In genomic region chr1:205271277-205271676, GRCh38 we compare ENCODE assay signal across 13 cellular contexts. TPM values are rescaled to one million over a fixed set of nuclear protein-coding genes. Genes with fewer than 3 reads are reported as not detected.
DNase-seq lines count a peak whose midpoint lies in the region; ATAC-seq, FAIRE-seq and TF ChIP-seq lines count a peak whose summit lies in the region.
"Had no signal": no experiment of that assay in that cellular context is flagged by ENCODE, and none has a peak within 500 bp of the region (broad histone marks: within the 10 kb centered on the region; RNA-seq: fewer than 3 reads in every experiment).

No MANE protein-coding gene starts in this region.

- peak overlapping the region; percentile 6 for H3K9ac ChIP-seq in NT2/D1 (ENCODE audit: insufficient read length, low read depth)
- H3K9ac ChIP-seq in endothelial cell of umbilical vein (replicated peaks; ENCODE audit: extremely low read depth, insufficient read depth, low read length), result no peak overlapping the region
- H3K9ac ChIP-seq in mesendoderm (ENCODE audit: low read length), result no peak overlapping the region

- POLR2A ChIA-PET in endothelial cell of umbilical vein (lab: Charles Lee), result no interaction called here

- H4K20me1 ChIP-seq in endothelial cell of umbilical vein (replicated peaks; ENCODE audit: control insufficient read depth, extremely low read depth, insufficient read depth, low read length), result no peaks in the 10 kb centered on the region

- no peak overlapping the region for H3K4ac ChIP-seq in mesendoderm (ENCODE audit: low read depth, low read length)

- no peak overlapping the region for H3K4me3 ChIP-seq in BE2C (ENCODE audit: low read depth, low read length)
- H3K4me3 ChIP-seq in NT2/D1 (ENCODE audit: insufficient read length, low read depth), result no peak overlapping the region
- H3K4me3 ChIP-seq in endothelial cell of umbilical vein (replicated peaks in 1 of 3; ENCODE audit: insufficient read depth in 1 of 3, low read depth in 1 of 3, low read length in 3 of 3), result no peak overlapping the region
- H3K4me3 ChIP-seq in mesendoderm (ENCODE audit: low read length), result no peak overlapping the region
- no peak overlapping the region for H3K4me3 ChIP-seq in stomach
- H3K4me3 ChIP-seq in gastroesophageal sphincter, result no peak overlapping the region
- H3K4me3 ChIP-seq: Peyer's patch had no signal

- H2AFZ ChIP-seq in endothelial cell of umbilical vein (ENCODE audit: low read depth, low read length), result no peak overlapping the region

- peak; percentile 70 for FAIRE-seq in endothelial cell of umbilical vein (lab: Jason Lieb, UNC)
- FAIRE-seq in GM12891 (lab: Jason Lieb, UNC), result no peak

- TF ChIP-seq CTCF in BE2C (IDR thresholded peaks at IDR 0.05; ENCODE audit: low read depth, low read length), result peak; percentile 21; the same call in 1 of the 2 replicates
- TF ChIP-seq CTCF in endothelial cell of umbilical vein (IDR thresholded peaks at IDR 0.05; ENCODE audit: extremely low read depth in 1 of 2, insufficient read depth in 1 of 2, low read depth in 1 of 2, low read length in 2 of 2), result peak in 1 of 2 donors; percentile 38
- TF ChIP-seq CTCF in stomach (IDR thresholded peaks at IDR 0.05), result no peak
- TF ChIP-seq CTCF in gastroesophageal sphincter (IDR thresholded peaks at IDR 0.05), result no peak
- TF ChIP-seq CTCF in Calu3 (IDR thresholded peaks at IDR 0.05; ENCODE audit: unreplicated experiment), result no peak

- ATAC-seq in gastroesophageal sphincter, result no peak

- no peaks in the 10 kb centered on the region for H3K36me3 Mint-ChIP-seq in Calu3 (ENCODE audit: insufficient read depth, unreplicated experiment)

- H2BK5ac ChIP-seq in mesendoderm (ENCODE audit: low read length), result no peak overlapping the region

- no peaks in the 10 kb centered on the region for H3K27me3 ChIP-seq in BE2C
- no peaks in the 10 kb centered on the region for H3K27me3 ChIP-seq in NT2/D1 (ENCODE audit: insufficient read depth, insufficient read length)
- H3K27me3 ChIP-seq in endothelial cell of umbilical vein (ENCODE audit: control insufficient read depth in 2 of 2, insufficient read depth in 2 of 2, low read length in 2 of 2), result no peaks in the 10 kb centered on the region
- no peaks in the 10 kb centered on the region for H3K27me3 ChIP-seq in mesendoderm (ENCODE audit: insufficient read depth, low read length, poor library complexity)
- no peaks in the 10 kb centered on the region for H3K27me3 ChIP-seq in stomach
- no peaks in the 10 kb centered on the region for H3K27me3 ChIP-seq in gastroesophageal sphincter
- H3K27me3 ChIP-seq: Peyer's patch had no signal

- H3K18ac ChIP-seq in mesendoderm (ENCODE audit: low read length), result no peak overlapping the region

- peaks cover 65% of the 10 kb centered on the region for H3K27me3 Mint-ChIP-seq in Calu3 (ENCODE audit: unreplicated experiment)
- H3K27me3 Mint-ChIP-seq: activated B cell treated with CpG ODN at 0.5 μM for 24 hours; central memory CD8-positive, alpha-beta T cell; stimulated activated naive CD8-positive, alpha-beta T cell treated with anti-CD3 and anti-CD28 coated beads, Interleukin-15, Interleukin-2, amounts not matched to agents 100 ng/mL and 50 ng/mL, for 24 hours had no signal

- DNase-seq in BE2C (no peak), NT2/D1 (ENCODE audit: low read depth, low spot score) (no peak), endothelial cell of umbilical vein (ENCODE audit: low read depth, low spot score) (peak; percentile 24), mesendoderm (peak; percentile 47), stomach (no peak), GM12891 (ENCODE audit: insufficient read length, low spot score) (no peak), Calu3 (no peak)
- DNase-seq: activated B cell treated with CpG ODN at 0.5 μM for 24 hours; Peyer's patch; stimulated activated CD4-positive, alpha-beta T cell treated with anti-CD3 and anti-CD28 coated beads, Interleukin-15, amount 100 ng/mL, for 24 hours had no signal

- BruUV-seq in endothelial cell of umbilical vein (replicated peaks; lab: Mats Ljungman, UMichigan), result no TSS peak
- no TSS peak for BruUV-seq in Calu3 (replicated peaks; lab: Mats Ljungman, UMichigan)

- H3K79me2 ChIP-seq in endothelial cell of umbilical vein (ENCODE audit: control insufficient read depth, insufficient read depth, low read length) (no peaks in the 10 kb centered on the region), mesendoderm (ENCODE audit: control insufficient read depth, insufficient read depth, low read length) (no peaks in the 10 kb centered on the region)

- no peaks in the 10 kb centered on the region for H3K9me3 ChIP-seq in BE2C
- H3K9me3 ChIP-seq in NT2/D1 (ENCODE audit: insufficient read depth, low read length), result no peaks in the 10 kb centered on the region
- no peaks in the 10 kb centered on the region for H3K9me3 ChIP-seq in endothelial cell of umbilical vein (replicated peaks; ENCODE audit: control insufficient read depth, insufficient read depth, low read length)
- H3K9me3 ChIP-seq in stomach, result no peaks in the 10 kb centered on the region
- no peaks in the 10 kb centered on the region for H3K9me3 ChIP-seq in gastroesophageal sphincter
- H3K9me3 ChIP-seq: Peyer's patch had no signal

- H3K9me3 Mint-ChIP-seq in Calu3 (ENCODE audit: low read depth, unreplicated experiment), result no peaks in the 10 kb centered on the region
- H3K9me3 Mint-ChIP-seq: activated B cell treated with CpG ODN at 0.5 μM for 24 hours; central memory CD8-positive, alpha-beta T cell; stimulated activated naive CD8-positive, alpha-beta T cell treated with anti-CD3 and anti-CD28 coated beads, Interleukin-15, Interleukin-2, amounts not matched to agents 100 ng/mL and 50 ng/mL, for 24 hours had no signal

- H3K56ac ChIP-seq in mesendoderm (ENCODE audit: low read length), result no peak overlapping the region

- TF ChIP-seq POLR2A in endothelial cell of umbilical vein (IDR thresholded peaks at IDR 0.05; ENCODE audit: low read depth, low read length) (no peak), stomach (IDR thresholded peaks at IDR 0.05) (no peak), GM12891 (IDR thresholded peaks at IDR 0.05; ENCODE audit: low read depth, low read length) (no peak), gastroesophageal sphincter (IDR thresholded peaks at IDR 0.05) (no peak)

- CTCF ChIA-PET in endothelial cell of umbilical vein (lab: Charles Lee), result interaction anchor here (0.5 to 17.5 kb wide), 21 partner anchors 9 to 464 kb away, joined by 3 to 1536 read pairs (median 7); partner anchors contain the start of gene NUAK2
- CTCF ChIA-PET in Calu3 (lab: Charles Lee), result interaction anchor here (0.9 to 6.1 kb wide), 12 partner anchors 9 to 282 kb away, joined by 3 to 303 read pairs (median 4); partner anchors contain the start of gene NUAK2

- H2AK5ac ChIP-seq in mesendoderm (ENCODE audit: low read length), result no peak overlapping the region

- TF ChIP-seq EP300 in stomach (IDR thresholded peaks at IDR 0.05), result no peak
- no peak for TF ChIP-seq EP300 in gastroesophageal sphincter (IDR thresholded peaks at IDR 0.05)

- H3K36me3 ChIP-seq in BE2C (no peaks in the 10 kb centered on the region), NT2/D1 (ENCODE audit: insufficient read depth, insufficient read length, low read length) (peaks cover 25% of the 10 kb centered on the region), endothelial cell of umbilical vein (ENCODE audit: control insufficient read depth in 2 of 2, extremely low read depth in 1 of 2, insufficient read depth in 2 of 2, low read length in 2 of 2) (no peaks in the 10 kb centered on the region), mesendoderm (ENCODE audit: control insufficient read depth, insufficient read depth, low read length) (no peaks in the 10 kb centered on the region), stomach (peaks cover 0 to 26% (median 11%) of the 10 kb centered on the region in 4 donors), gastroesophageal sphincter (peaks cover 0 to 24% of the 10 kb centered on the region in 2 donors)
- H3K36me3 ChIP-seq: Peyer's patch had no signal

- H4K5ac ChIP-seq in mesendoderm (ENCODE audit: low read length), result no peak overlapping the region

- intact Hi-C loops in endothelial cell of umbilical vein (cut with micrococcal nuclease), result no loop called here
- intact Hi-C loops in stomach (cut with DNase I; ENCODE audit: low total_unique reads), result no loop called here
- intact Hi-C loops in Calu3 (cut with micrococcal nuclease; ENCODE audit: unreplicated experiment), result no loop called here

- H3K4me2 ChIP-seq in endothelial cell of umbilical vein (ENCODE audit: insufficient read depth, low read length), result no peak overlapping the region
- H3K4me2 ChIP-seq in mesendoderm (ENCODE audit: low read length), result no peak overlapping the region

- H2BK120ac ChIP-seq in mesendoderm (ENCODE audit: low read depth, low read length), result no peak overlapping the region

- WGBS in mesendoderm (ENCODE audit: extremely low coverage, insufficient coverage, low lambda C conversion rate), result no CpG with 5 or more reads among the region's 8 CpGs
- WGBS in stomach, 5 donors, result 58 to 71% (median 67%) methylated on average over 8 of the region's 8 CpGs
- 20 to 37% methylated on average over 1 to 6 of the region's 8 CpGs for WGBS in gastroesophageal sphincter (ENCODE audit: low coverage in 1 of 2), 2 donors

- H3K27ac ChIP-seq in endothelial cell of umbilical vein (ENCODE audit: insufficient read depth, low read depth, low read length) (peak overlapping the region; percentile 46), mesendoderm (ENCODE audit: low read depth, low read length) (no peak overlapping the region), stomach (no peak overlapping the region), gastroesophageal sphincter (no peak overlapping the region)
- H3K27ac ChIP-seq: Peyer's patch had no signal

- no peaks in the 10 kb centered on the region; the same call in 1 of the 2 replicates for H3K4me1 ChIP-seq in BE2C
- H3K4me1 ChIP-seq in NT2/D1 (ENCODE audit: insufficient read depth, insufficient read length), result peaks cover 42% of the 10 kb centered on the region
- peaks cover 29% of the 10 kb centered on the region for H3K4me1 ChIP-seq in endothelial cell of umbilical vein (ENCODE audit: control insufficient read depth, extremely low read depth, insufficient read depth, low read length)
- H3K4me1 ChIP-seq in mesendoderm (ENCODE audit: control insufficient read depth, low read depth, low read length), result no peaks in the 10 kb centered on the region
- H3K4me1 ChIP-seq in stomach, result peaks cover 12 to 56% (median 39%) of the 10 kb centered on the region in 4 donors
- H3K4me1 ChIP-seq in gastroesophageal sphincter, result peaks cover 0 to 38% (median 2%) of the 10 kb centered on the region in 3 donors

- dilution Hi-C loops in endothelial cell of umbilical vein (cut with MboI; ENCODE audit: extremely low pct_ligation_motif_present, low sequenced_read_pairs), result no loop called here

- H3K23ac ChIP-seq in mesendoderm (ENCODE audit: low read length), result no peak overlapping the region

- no peaks in the 10 kb centered on the region for H3K9me1 ChIP-seq in endothelial cell of umbilical vein (replicated peaks; ENCODE audit: control insufficient read depth, extremely low read depth, insufficient read depth, low read length)

- H3K4me3 Mint-ChIP-seq in Calu3 (ENCODE audit: low read depth, unreplicated experiment), result no peak overlapping the region
- H3K4me3 Mint-ChIP-seq: activated B cell treated with CpG ODN at 0.5 μM for 24 hours; central memory CD8-positive, alpha-beta T cell; stimulated activated naive CD8-positive, alpha-beta T cell treated with anti-CD3 and anti-CD28 coated beads, Interleukin-15, Interleukin-2, amounts not matched to agents 100 ng/mL and 50 ng/mL, for 24 hours had no signal

- H3K79me1 ChIP-seq in mesendoderm (ENCODE audit: low read length), result no peaks in the 10 kb centered on the region

- no peak overlapping the region for H3K27ac Mint-ChIP-seq in Calu3 (ENCODE audit: unreplicated experiment)
- H3K27ac Mint-ChIP-seq: activated B cell treated with CpG ODN at 0.5 μM for 24 hours; stimulated activated naive CD8-positive, alpha-beta T cell treated with anti-CD3 and anti-CD28 coated beads, Interleukin-15, Interleukin-2, amounts not matched to agents 100 ng/mL and 50 ng/mL, for 24 hours had no signal

- H3K4me1 Mint-ChIP-seq in Calu3 (ENCODE audit: low read depth, unreplicated experiment), result peaks cover 18% of the 10 kb centered on the region

- H4K8ac ChIP-seq in mesendoderm (ENCODE audit: low read depth, low read length), result no peak overlapping the region

- H2BK15ac ChIP-seq in mesendoderm (replicated peaks; ENCODE audit: low read depth), result no peak overlapping the region

RNA-seq across cellular contexts. Expression of gene TMCC2, which starts 43.5 kb away (rescaled TPM):
- polyA plus RNA-seq in BE2C (2012; ENCODE audit: insufficient read depth, insufficient read length, low read depth), result 48.8 TPM
- 2.0 and 2.1 TPM in 2 replicates for total RNA-seq in endothelial cell of umbilical vein
- 2.0 TPM in 2 replicates for polyA plus RNA-seq in endothelial cell of umbilical vein
- polyA plus RNA-seq in endothelial cell of umbilical vein (2011; cell fraction: cytosol; rRNA removed), result 1.8 and 1.9 TPM in 2 replicates
- 1.5 and 1.8 TPM in 2 replicates for polyA plus RNA-seq in endothelial cell of umbilical vein (2011; cell fraction: nucleus; rRNA removed)
- polyA plus RNA-seq in endothelial cell of umbilical vein (2012), result 1.2 and 1.4 TPM in 2 replicates
- 2.2 and 2.4 TPM in 2 replicates for polyA minus RNA-seq in endothelial cell of umbilical vein
- polyA minus RNA-seq in endothelial cell of umbilical vein (2011; cell fraction: cytosol; rRNA and poly(A)+ RNA removed), result 2.8 TPM
- polyA minus RNA-seq in endothelial cell of umbilical vein (2011; cell fraction: nucleus; rRNA and poly(A)+ RNA removed), result 0.29 and 1.3 TPM in 2 replicates
- 3.2 TPM for polyA plus RNA-seq in mesendoderm (2013, experiment 1 of 2)
- 3.2 TPM for polyA plus RNA-seq in mesendoderm (2013, experiment 2 of 2)
- total RNA-seq in stomach, result 1 to 10 TPM in 2 of 5 donors, under 1 TPM in 1, not detected in 2; 0.45 to 3.1 (median 1.4) TPM
- polyA plus RNA-seq in stomach, result 1 to 10 TPM in 2 of 3 donors, under 1 TPM in 1; 0.78 to 1.8 (median 1.5) TPM
- polyA plus RNA-seq in GM12891 (2012; ENCODE audit: low read depth, missing spikeins), result 0.46 TPM
- 1 to 10 TPM; 3.1 to 8.9 (median 5.5) TPM for total RNA-seq in gastroesophageal sphincter
- 0.33 and 0.37 TPM in 2 replicates for total RNA-seq in Calu3 (2022)

RNA-seq across cellular contexts. Expression of gene NUAK2, which starts 50.3 kb away (rescaled TPM):
- 0.66 TPM for polyA plus RNA-seq in BE2C (2012; ENCODE audit: insufficient read depth, insufficient read length, low read depth)
- total RNA-seq in endothelial cell of umbilical vein (2.3 and 2.5 TPM in 2 replicates), stomach (10 to 100 TPM in 1 of 5 donors, 1 to 10 TPM in 3, under 1 TPM in 1; 0.58 to 16.5 (median 3.1) TPM), gastroesophageal sphincter (1 to 10 TPM in 1 of 4 donors, under 1 TPM in 3; 0.67 to 1.1 (median 0.83) TPM), Calu3 (2022) (2.6 and 3.7 TPM in 2 replicates)
- polyA plus RNA-seq in endothelial cell of umbilical vein (1.5 and 1.8 TPM in 2 replicates), stomach (1 to 10 TPM; 1.2 to 2.7 (median 1.3) TPM)
- polyA plus RNA-seq in endothelial cell of umbilical vein (2011; cell fraction: cytosol; rRNA removed), result 1.1 and 1.3 TPM in 2 replicates
- 1.5 and 1.6 TPM in 2 replicates for polyA plus RNA-seq in endothelial cell of umbilical vein (2011; cell fraction: nucleus; rRNA removed)
- 1.3 and 1.4 TPM in 2 replicates for polyA plus RNA-seq in endothelial cell of umbilical vein (2012)
- 2.1 and 2.2 TPM in 2 replicates for polyA minus RNA-seq in endothelial cell of umbilical vein
- 7.4 TPM for polyA minus RNA-seq in endothelial cell of umbilical vein (2011; cell fraction: cytosol; rRNA and poly(A)+ RNA removed)
- 1.8 TPM in 2 replicates for polyA minus RNA-seq in endothelial cell of umbilical vein (2011; cell fraction: nucleus; rRNA and poly(A)+ RNA removed)
- polyA plus RNA-seq in mesendoderm (2013, experiment 1 of 2), result 11.0 TPM
- polyA plus RNA-seq in mesendoderm (2013, experiment 2 of 2), result 11.3 TPM
- polyA plus RNA-seq in GM12891 (2012; ENCODE audit: low read depth, missing spikeins), result 0.12 TPM

RNA-seq across cellular contexts. Expression of gene DSTYK, which starts 59.8 kb away (rescaled TPM):
- 2.7 TPM for polyA plus RNA-seq in BE2C (2012; ENCODE audit: insufficient read depth, insufficient read length, low read depth)
- total RNA-seq in endothelial cell of umbilical vein (8.1 and 8.7 TPM in 2 replicates), stomach (10 to 100 TPM in 1 of 5 donors, 1 to 10 TPM in 4; 2.9 to 15.2 (median 5.8) TPM), gastroesophageal sphincter (10 to 100 TPM; 15.1 to 18.7 (median 16.2) TPM), Calu3 (2022) (8.3 and 8.6 TPM in 2 replicates)
- polyA plus RNA-seq in endothelial cell of umbilical vein (2.8 and 3.6 TPM in 2 replicates), stomach (1 to 10 TPM; 2.4 to 3.3 (median 2.4) TPM)
- polyA plus RNA-seq in endothelial cell of umbilical vein (2011; cell fraction: cytosol; rRNA removed), result 4.0 and 4.2 TPM in 2 replicates
- polyA plus RNA-seq in endothelial cell of umbilical vein (2011; cell fraction: nucleus; rRNA removed), result 4.0 and 4.1 TPM in 2 replicates
- 6.5 and 7.7 TPM in 2 replicates for polyA plus RNA-seq in endothelial cell of umbilical vein (2012)
- 11.0 and 14.9 TPM in 2 replicates for polyA minus RNA-seq in endothelial cell of umbilical vein
- 7.2 TPM for polyA minus RNA-seq in endothelial cell of umbilical vein (2011; cell fraction: cytosol; rRNA and poly(A)+ RNA removed)
- 6.2 and 8.2 TPM in 2 replicates for polyA minus RNA-seq in endothelial cell of umbilical vein (2011; cell fraction: nucleus; rRNA and poly(A)+ RNA removed)
- 3.8 TPM for polyA plus RNA-seq in mesendoderm (2013, experiment 1 of 2)
- polyA plus RNA-seq in mesendoderm (2013, experiment 2 of 2), result 3.6 TPM
- polyA plus RNA-seq in GM12891 (2012; ENCODE audit: low read depth, missing spikeins), result 1.2 TPM

Comparison
In these comparisons a context has a peak if more than half of its experiments do, and no peak if none do; other contexts are left out.
1. DNase-seq: peak in endothelial cell of umbilical vein (single experiment) and mesendoderm (single experiment); none in BE2C (single experiment), NT2/D1 (single experiment), stomach (single experiment), GM12891 (single experiment) and Calu3 (single experiment).